8 cellular contexts compared by ENCODE assay signal in genomic region chr5:7868773-7869473, GRCh38. TPM values are rescaled to one million over a fixed set of nuclear protein-coding genes. Genes with fewer than 3 reads are reported as not detected.
DNase-seq lines count a peak whose midpoint lies in the region; ATAC-seq and TF ChIP-seq lines count a peak whose summit lies in the region.

Gene FASTKD3 (minus strand): TSS chr5:7869031. CDS start chr5:7868083, 948 bp downstream.
Gene MTRR (plus strand): TSS chr5:7869148. CDS start chr5:7870795, 1,647 bp downstream.

- peaks cover 33% of the 10 kb centered on the region for H4K20me1 ChIP-seq in PC-9 (ENCODE audit: insufficient read depth)

- H3F3A ChIP-seq in PC-9 (ENCODE audit: insufficient read depth, low read depth) = no peaks in the 10 kb centered on the region

- peak within 1 kb of the TSS; percentile 95 for H3K4me2 ChIP-seq in PC-9

- peak within 1 kb of the TSS; percentile 99 for H2AFZ ChIP-seq in PC-9

- TF ChIP-seq POLR2A in erythroblast (IDR thresholded peaks at IDR 0.05; ENCODE audit: low read length) = peak; percentile 80

- CTCF ChIA-PET in PC-9 (lab: Charles Lee) = no interaction called here

- H3K9ac ChIP-seq in muscle layer of colon (ENCODE audit: low read length) = peak within 1 kb of the TSS; percentile 40

- peak within 1 kb of the TSS; percentile 48 for H3K27ac ChIP-seq in PC-9
- H3K27ac ChIP-seq in muscle layer of colon (ENCODE audit: low read depth, low read length) = peak within 1 kb of the TSS; percentile 79

- H3K4me1 ChIP-seq in PC-9 (replicated peaks; ENCODE audit: insufficient read depth) (peaks cover 15% of the 10 kb centered on the region), muscle layer of colon (ENCODE audit: insufficient read depth, low read length) (peaks cover 19% of the 10 kb centered on the region)

- peaks cover 75% of the 10 kb centered on the region for H3K79me2 ChIP-seq in PC-9 (ENCODE audit: low read depth)

- POLR2A ChIA-PET in PC-9 (lab: Charles Lee; ENCODE audit: unreplicated experiment) = interaction anchor here (0.5 to 1.0 kb wide), 9 partner anchors 11 to 1535 kb away, joined by 3 to 9 read pairs (median 4); partner anchors contain the start of genes NSUN2, SRD5A1 and TENT4A

- H3K36me3 ChIP-seq in PC-9 (ENCODE audit: low read depth) = peaks cover 6% of the 10 kb centered on the region; the same call in 1 of the 2 replicates
- H3K36me3 ChIP-seq in muscle layer of colon (ENCODE audit: insufficient read depth, low read length) = peaks cover 9% of the 10 kb centered on the region

- intact Hi-C loops in PC-9 (cut with micrococcal nuclease; ENCODE audit: unreplicated experiment) = loop anchor here (1.0 to 10.0 kb wide), 2 partner anchors 588 to 1234 kb away; partner anchors contain the start of genes NSUN2 and SRD5A1

- H3K4me3 ChIP-seq in Jurkat, Clone E6-1 (ENCODE audit: low read length) = peak within 1 kb of the TSS; percentile 93
- H3K4me3 ChIP-seq in PC-9 (peak within 1 kb of the TSS; percentile 100), muscle layer of colon (ENCODE audit: low read depth in 1 of 2, low read length in 2 of 2) (peak within 1 kb of the TSS; percentile 76 to 81)

- H3K27me3 ChIP-seq in PC-9 (ENCODE audit: insufficient read depth, low read depth) (no peaks in the 10 kb centered on the region), muscle layer of colon (ENCODE audit: control insufficient read depth in 1 of 2, insufficient read depth in 2 of 2, low read length in 2 of 2) (no peaks in the 10 kb centered on the region)

- no TSS peak for BruUV-seq in PC-9 (replicated peaks; lab: Mats Ljungman, UMichigan)

- no peaks in the 10 kb centered on the region for H3K9me2 ChIP-seq in PC-9 (ENCODE audit: insufficient read depth)

- DNase-seq in DMS153 (lab: John Stamatoyannopoulos, UW) = peak; percentile 89
- peak; percentile 89 for DNase-seq in Jurkat, Clone E6-1 (ENCODE audit: low read depth, low spot score)
- peak; percentile 90 to 97 for DNase-seq in PC-9
- peak; percentile 89 for DNase-seq in activated T-cell treated with anti-CD3 and anti-CD28 coated beads, Interleukin-2, amount 50 U/mL, for 1 hour
- DNase-seq in erythroblast (lab: John Stamatoyannopoulos, UW) = peak; percentile 93 to 95
- peak; percentile 76 for DNase-seq in stimulated activated CD8-positive, alpha-beta memory T cell treated with anti-CD3 and anti-CD28 coated beads, Interleukin-7, amount 100 ng/mL, for 24 hours (ENCODE audit: low read depth)

- no peaks in the 10 kb centered on the region for H3K9me3 ChIP-seq in PC-9 (ENCODE audit: insufficient read depth, low read depth)
- H3K9me3 ChIP-seq in muscle layer of colon (ENCODE audit: low read length) = no peaks in the 10 kb centered on the region

- no peak for TF ChIP-seq CTCF in PC-9 (conservative IDR thresholded peaks at IDR 0.05)

- peak; percentile 96 for ATAC-seq in GM21619 (IDR thresholded peaks at IDR 0.05; ENCODE audit: unreplicated experiment)

RNA-seq across cellular contexts. Expression of gene FASTKD3, which starts in this region (rescaled TPM):
- polyA plus RNA-seq in Jurkat, Clone E6-1 (2012; ENCODE audit: insufficient read depth, insufficient read length) = 33.7 TPM
- total RNA-seq in PC-9 (2021) = 17.6 and 20.6 TPM in 2 replicates

RNA-seq across cellular contexts. Expression of gene MTRR, which starts in this region (rescaled TPM):
- polyA plus RNA-seq in Jurkat, Clone E6-1 (2012; ENCODE audit: insufficient read depth, insufficient read length) = 74.0 TPM
- 71.5 and 72.6 TPM in 2 replicates for total RNA-seq in PC-9 (2021)

Comparison
In these comparisons a context has a peak if more than half of its experiments do, and no peak if none do; other contexts are left out.
1. Peak in every context shown above with its lines: DNase-seq, ATAC-seq, H3K4me3 ChIP-seq and H3K27ac ChIP-seq.